ENCODE assay signal across 24 cellular contexts in genomic region chr13:111905609-111905945, GRCh38.
"Had no signal": no experiment of that assay in that cellular context is flagged by ENCODE, and none has a peak within 500 bp of the region (broad histone marks: within the 10 kb centered on the region; RNA-seq: fewer than 3 reads in every experiment).

No MANE protein-coding gene starts in this region.

- H3K9me3 Mint-ChIP-seq: activated CD4-positive, alpha-beta T cell treated with anti-CD3 and anti-CD28 coated beads, Interleukin-2, amount 10 ng/mL, durations not matched to agents 7 days and 5 days; activated T-helper 2 cell treated with anti-CD3 and anti-CD28 coated beads, Interferon-gamma antibody, Interleukin-2, Interleukin-4, amounts not matched to agents 10 μg/mL and 5 μg/mL and 100 μg/mL, durations not matched to agents 14 hours and 24 hours and 36 hours; mesothelial cell of epicardium; nephron progenitor cell had no signal

- H3K4me1 Mint-ChIP-seq: activated CD4-positive, alpha-beta memory T cell treated with anti-CD3 and anti-CD28 coated beads, Interleukin-2, amount 10 ng/mL, durations not matched to agents 7 days and 5 days; activated CD4-positive, alpha-beta T cell treated with anti-CD3 and anti-CD28 coated beads, Interleukin-2, amount 10 ng/mL, durations not matched to agents 7 days and 5 days; activated naive CD4-positive, alpha-beta T cell treated with anti-CD3 and anti-CD28 coated beads, Interleukin-2, amount 50 U/mL, for 24 hours; mesothelial cell of epicardium; naive B cell had no signal

- H3K4me3 ChIP-seq: body of pancreas, gastrocnemius medialis, spleen, transverse colon had no signal

- DNase-seq: activated CD4-positive, alpha-beta memory T cell treated with anti-CD3 and anti-CD28 coated beads, Interleukin-2, amount 10 ng/mL, durations not matched to agents 7 days and 5 days; activated CD4-positive, alpha-beta T cell treated with anti-CD3 and anti-CD28 coated beads, Interleukin-2, amount 10 ng/mL, durations not matched to agents 7 days and 5 days; activated CD4-positive, CD25-positive, alpha-beta regulatory T cell treated with anti-CD3 and anti-CD28 coated beads, Interleukin-2, amount 50 U/mL, for 72 hours; activated T-cell treated with anti-CD3 and anti-CD28 coated beads, Interleukin-2, amount 50 U/mL, for 48 hours; anterior cingulate cortex; effector memory CD4-positive, alpha-beta T cell; gastrocnemius medialis; glutamatergic neuron; left ventricle myocardium superior; mammary epithelial cell; naive B cell; nephron progenitor cell; nucleus accumbens; right cardiac atrium; stimulated activated naive CD4-positive, alpha-beta T cell treated with Interleukin-2 at 50 U/mL for 16 hours; T-helper 2 cell; transverse colon had no signal

- H3K36me3 Mint-ChIP-seq: activated naive CD4-positive, alpha-beta T cell treated with anti-CD3 and anti-CD28 coated beads, Interleukin-2, amount 50 U/mL, for 24 hours; mesothelial cell of epicardium; naive B cell had no signal

- H3K9me3 ChIP-seq: body of pancreas, gastrocnemius medialis, spleen, testis, transverse colon had no signal

- H3K4me1 ChIP-seq: body of pancreas, gastrocnemius medialis, parathyroid adenoma, spleen, testis, transverse colon had no signal

- H3K4me3 Mint-ChIP-seq: activated CD4-positive, alpha-beta memory T cell treated with anti-CD3 and anti-CD28 coated beads, Interleukin-2, amount 10 ng/mL, durations not matched to agents 7 days and 5 days; activated CD4-positive, alpha-beta T cell treated with anti-CD3 and anti-CD28 coated beads, Interleukin-2, amount 10 ng/mL, durations not matched to agents 7 days and 5 days; activated naive CD4-positive, alpha-beta T cell treated with anti-CD3 and anti-CD28 coated beads, Interleukin-2, amount 50 U/mL, for 24 hours; mesothelial cell of epicardium; naive B cell; nephron progenitor cell had no signal

- H3K36me3 ChIP-seq: gastrocnemius medialis, spleen, transverse colon had no signal

- H3K27ac ChIP-seq: body of pancreas, gastrocnemius medialis, parathyroid adenoma, spleen, testis, transverse colon had no signal

- ATAC-seq: body of pancreas, gastrocnemius medialis, left ventricle myocardium superior, right cardiac atrium had no signal

- H3K27ac Mint-ChIP-seq: activated CD4-positive, alpha-beta memory T cell treated with anti-CD3 and anti-CD28 coated beads, Interleukin-2, amount 10 ng/mL, durations not matched to agents 7 days and 5 days; activated CD4-positive, alpha-beta T cell treated with anti-CD3 and anti-CD28 coated beads, Interleukin-2, amount 10 ng/mL, durations not matched to agents 7 days and 5 days; activated naive CD4-positive, alpha-beta T cell treated with anti-CD3 and anti-CD28 coated beads, Interleukin-2, amount 50 U/mL, for 24 hours; activated T-helper 2 cell treated with anti-CD3 and anti-CD28 coated beads, Interferon-gamma antibody, Interleukin-2, Interleukin-4, amounts not matched to agents 10 μg/mL and 5 μg/mL and 100 μg/mL, durations not matched to agents 14 hours and 24 hours and 36 hours; mesothelial cell of epicardium; naive B cell; nephron progenitor cell had no signal

- H3K27me3 Mint-ChIP-seq: activated CD4-positive, alpha-beta memory T cell treated with anti-CD3 and anti-CD28 coated beads, Interleukin-2, amount 10 ng/mL, durations not matched to agents 7 days and 5 days; activated CD4-positive, alpha-beta T cell treated with anti-CD3 and anti-CD28 coated beads, Interleukin-2, amount 10 ng/mL, durations not matched to agents 7 days and 5 days had no signal

- H3K27me3 ChIP-seq: body of pancreas, gastrocnemius medialis, testis, transverse colon had no signal
